12 cellular contexts compared by ENCODE assay signal in genomic region chr3:193978446-193978845, GRCh38.
"Had no signal": no experiment of that assay in that cellular context is flagged by ENCODE, and none has a peak within 500 bp of the region (broad histone marks: within the 10 kb centered on the region; RNA-seq: fewer than 3 reads in every experiment).

No MANE protein-coding gene starts in this region.

- H3K4me3 Mint-ChIP-seq: activated B cell treated with CpG ODN at 0.5 μM for 24 hours; activated CD4-positive, alpha-beta T cell treated with anti-CD3 and anti-CD28 coated beads, Interleukin-2, amount 10 ng/mL, durations not matched to agents 24 days and 14 days; activated naive CD4-positive, alpha-beta T cell treated with anti-CD3 and anti-CD28 coated beads for 36 hours; endodermal cell; T-helper 1 cell treated with Interleukin-12 subunit alpha and Interleukin-12 subunit beta and Interleukin-4 antibody, amounts not matched to agents 30 μg/mL and 1 μg/mL, for 36 hours had no signal

- DNase-seq: activated B cell treated with CpG ODN at 0.5 μM for 24 hours; activated CD4-positive, alpha-beta T cell treated with anti-CD3 and anti-CD28 coated beads, Interleukin-2, amount 10 ng/mL, durations not matched to agents 24 days and 14 days; activated naive CD4-positive, alpha-beta T cell treated with anti-CD3 and anti-CD28 coated beads for 36 hours; central memory CD4-positive, alpha-beta T cell; dermis blood vessel endothelial cell; endodermal cell; gastrocnemius medialis; heart right ventricle; midbrain; pancreas; tibial artery had no signal

- H3K4me3 ChIP-seq: gastrocnemius medialis, heart right ventricle, pancreas, tibial artery had no signal

- H3K27me3 ChIP-seq: gastrocnemius medialis, pancreas had no signal

- H3K9me3 Mint-ChIP-seq: activated B cell treated with CpG ODN at 0.5 μM for 24 hours; activated CD4-positive, alpha-beta T cell treated with anti-CD3 and anti-CD28 coated beads, Interleukin-2, amount 10 ng/mL, durations not matched to agents 24 days and 14 days; activated naive CD4-positive, alpha-beta T cell treated with anti-CD3 and anti-CD28 coated beads for 36 hours; endodermal cell; T-helper 1 cell treated with Interleukin-12 subunit alpha and Interleukin-12 subunit beta and Interleukin-4 antibody, amounts not matched to agents 30 μg/mL and 1 μg/mL, for 36 hours had no signal

- H3K4me1 Mint-ChIP-seq: activated B cell treated with CpG ODN at 0.5 μM for 24 hours; activated CD4-positive, alpha-beta T cell treated with anti-CD3 and anti-CD28 coated beads, Interleukin-2, amount 10 ng/mL, durations not matched to agents 24 days and 14 days had no signal

- H3K27ac Mint-ChIP-seq: activated B cell treated with CpG ODN at 0.5 μM for 24 hours; activated CD4-positive, alpha-beta T cell treated with anti-CD3 and anti-CD28 coated beads, Interleukin-2, amount 10 ng/mL, durations not matched to agents 24 days and 14 days; activated naive CD4-positive, alpha-beta T cell treated with anti-CD3 and anti-CD28 coated beads for 36 hours; endodermal cell; T-helper 1 cell treated with Interleukin-12 subunit alpha and Interleukin-12 subunit beta and Interleukin-4 antibody, amounts not matched to agents 30 μg/mL and 1 μg/mL, for 36 hours had no signal

- H3K4me1 ChIP-seq: pancreas had no signal

- ATAC-seq: gastrocnemius medialis, heart right ventricle had no signal

- H3K27ac ChIP-seq: gastrocnemius medialis, heart right ventricle, pancreas, tibial artery had no signal

- H3K9me3 ChIP-seq: gastrocnemius medialis, heart right ventricle, pancreas, tibial artery had no signal

- H3K36me3 ChIP-seq: gastrocnemius medialis, heart right ventricle, pancreas, tibial artery had no signal
